16 cellular contexts compared by ENCODE assay signal in genomic region chr12:120998435-120998834, GRCh38. TPM values are rescaled to one million over a fixed set of nuclear protein-coding genes. Genes with fewer than 3 reads are reported as not detected.
DNase-seq lines count a peak whose midpoint lies in the region; ATAC-seq and TF ChIP-seq lines count a peak whose summit lies in the region.
"Had no signal": no experiment of that assay in that cellular context is flagged by ENCODE, and none has a peak within 500 bp of the region (broad histone marks: within the 10 kb centered on the region; RNA-seq: fewer than 3 reads in every experiment).

No MANE protein-coding gene starts in this region.

- peak overlapping the region; percentile 7; the same call in 1 of the 2 replicates for H3K4me2 ChIP-seq in BLaER1

- H3K27ac ChIP-seq in BLaER1 (no peak overlapping the region), KOPT-K1 (ENCODE audit: low read depth, low read length, poor library complexity, severe bottlenecking) (peak overlapping the region; percentile 14)
- H3K27ac ChIP-seq: GM23248 had no signal

- DNase-seq in AG08396 (ENCODE audit: low spot score) (peak; percentile 39), nephron progenitor cell (no peak), dermis blood vessel endothelial cell (no peak), cerebellar cortex (ENCODE audit: low spot score) (no peak)
- DNase-seq: C1 segment of cervical spinal cord; Calu3; CD4-positive, alpha-beta T cell; DMS79 treated with DMSO at 0.1 percent for 48 hours; GF-D8; GM23248; H9; Karpas-422 had no signal

- peaks cover 35% of the 10 kb centered on the region for H3K4me1 ChIP-seq in BLaER1

- no peak overlapping the region for H3K4me3 Mint-ChIP-seq in nephron progenitor cell
- H3K4me3 Mint-ChIP-seq: CD4-positive, alpha-beta T cell; H9 had no signal

- H3K27me3 ChIP-seq in BLaER1 = no peaks in the 10 kb centered on the region

- peaks cover 4% of the 10 kb centered on the region for H3K36me3 Mint-ChIP-seq in nephron progenitor cell (ENCODE audit: low read depth)

- peaks cover 10% of the 10 kb centered on the region for H3K4me1 Mint-ChIP-seq in nephron progenitor cell

- ATAC-seq in GM21737 (IDR thresholded peaks at IDR 0.05; ENCODE audit: unreplicated experiment) = no peak

- H3K36me3 ChIP-seq in BLaER1 (peaks cover 28% of the 10 kb centered on the region), KOPT-K1 (ENCODE audit: insufficient read depth, low read length) (peaks cover 19% of the 10 kb centered on the region)

- no peak overlapping the region for H3K9ac ChIP-seq in BLaER1
- H3K9ac ChIP-seq: GM23248 had no signal

- no peaks in the 10 kb centered on the region for H3K9me3 Mint-ChIP-seq in nephron progenitor cell
- H3K9me3 Mint-ChIP-seq: CD4-positive, alpha-beta T cell had no signal

- H3K9me3 ChIP-seq in BLaER1 (no peaks in the 10 kb centered on the region), KOPT-K1 (ENCODE audit: insufficient read depth, low read length, poor library complexity, severe bottlenecking) (no peaks in the 10 kb centered on the region)

- peaks cover 11% of the 10 kb centered on the region for H3K27me3 Mint-ChIP-seq in nephron progenitor cell (ENCODE audit: low read depth, poor library complexity)

- no peak overlapping the region for H3K4me3 ChIP-seq in BLaER1
- H3K4me3 ChIP-seq: GM23248 had no signal

- TF ChIP-seq CTCF in nephron progenitor cell (IDR thresholded peaks at IDR 0.05) = no peak

- peak overlapping the region; percentile 14 for H3K27ac Mint-ChIP-seq in nephron progenitor cell
- H3K27ac Mint-ChIP-seq: CD4-positive, alpha-beta T cell had no signal

- no peaks in the 10 kb centered on the region for H4K20me1 ChIP-seq in BLaER1

RNA-seq across cellular contexts. Expression of gene C12orf43, which starts 17.9 kb away (rescaled TPM):
- total RNA-seq in dermis blood vessel endothelial cell = 11.1 and 22.2 TPM in 2 replicates

RNA-seq across cellular contexts. Expression of gene HNF1A, which starts 20.1 kb away (rescaled TPM):
- not detected in 2 replicates for total RNA-seq in dermis blood vessel endothelial cell
- total RNA-seq: A673; CD4-positive, alpha-beta T cell; GM23248; H9 had no signal

RNA-seq across cellular contexts. Expression of gene OASL, which starts 40.6 kb away (rescaled TPM):
- 0.34 and 0.74 TPM in 2 replicates for total RNA-seq in dermis blood vessel endothelial cell
- total RNA-seq: H9 had no signal
